ENCODE assay signal across 13 cellular contexts in the genomic region with DNA sequence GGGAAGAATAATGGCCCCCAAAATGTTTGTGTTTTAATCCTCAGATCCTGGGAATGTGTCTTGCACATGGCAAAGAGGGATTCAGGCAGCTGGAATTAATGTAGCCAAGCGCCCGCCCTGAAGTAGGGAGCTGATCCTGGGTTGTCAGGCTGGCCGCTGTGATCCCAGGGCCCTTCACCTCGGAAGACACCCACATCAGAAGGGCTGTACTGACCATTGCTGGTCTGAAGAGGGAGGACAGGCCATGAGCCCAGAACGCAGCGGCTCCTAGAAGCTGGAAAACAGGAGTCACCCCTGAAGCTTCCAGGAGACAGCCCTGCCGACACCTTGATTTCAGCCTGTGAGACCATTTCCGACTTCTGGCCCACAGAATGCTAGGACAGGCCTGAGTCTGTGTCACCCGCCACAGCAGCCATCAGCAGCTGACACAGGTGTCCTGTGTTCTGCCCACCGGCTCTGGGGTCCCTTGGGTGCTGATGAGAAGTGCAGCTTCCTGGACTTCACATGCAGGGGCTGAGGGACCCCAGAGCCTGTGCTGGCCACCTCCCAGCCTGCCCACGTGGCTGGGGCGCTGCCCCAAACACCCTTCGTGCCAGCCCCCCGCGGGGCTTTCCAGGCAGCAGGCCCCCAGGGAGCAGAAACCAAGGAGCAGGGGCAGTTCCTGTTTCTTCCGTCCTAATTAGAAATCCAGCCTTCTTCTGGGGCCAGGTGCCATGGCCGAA.
"Had no signal": no experiment of that assay in that cellular context is flagged by ENCODE, and none has a peak within 500 bp of the region (broad histone marks: within the 10 kb centered on the region; RNA-seq: fewer than 3 reads in every experiment).

No MANE protein-coding gene starts in this region.

- H3K27ac Mint-ChIP-seq: activated naive CD8-positive, alpha-beta T cell treated with anti-CD3 and anti-CD28 coated beads, Interleukin-2, amount 50 U/mL, for 24 hours; stimulated activated effector memory CD8-positive, alpha-beta T cell treated with anti-CD3 and anti-CD28 coated beads, Interleukin-12 subunit alpha, Interleukin-12 subunit beta, amount 100 ng/mL, for 72 hours; WTC11 had no signal

- H3K9me3 Mint-ChIP-seq: activated naive CD8-positive, alpha-beta T cell treated with anti-CD3 and anti-CD28 coated beads, Interleukin-2, amount 50 U/mL, for 24 hours; neural crest cell; stimulated activated effector memory CD8-positive, alpha-beta T cell treated with anti-CD3 and anti-CD28 coated beads, Interleukin-12 subunit alpha, Interleukin-12 subunit beta, amount 100 ng/mL, for 72 hours had no signal

- H3K27me3 ChIP-seq: ascending aorta had no signal

- H3K36me3 Mint-ChIP-seq: type B pancreatic cell, WTC11 had no signal

- ATAC-seq: activated naive CD8-positive, alpha-beta T cell treated with anti-CD3 and anti-CD28 coated beads, Interleukin-2, amount 50 U/mL, for 24 hours; stimulated activated effector memory CD8-positive, alpha-beta T cell treated with anti-CD3 and anti-CD28 coated beads, Interleukin-12 subunit alpha, Interleukin-12 subunit beta, amount 100 ng/mL, for 72 hours; WTC11 had no signal

- H3K4me3 Mint-ChIP-seq: activated naive CD8-positive, alpha-beta T cell treated with anti-CD3 and anti-CD28 coated beads, Interleukin-2, amount 50 U/mL, for 24 hours; neural crest cell; stimulated activated effector memory CD8-positive, alpha-beta T cell treated with anti-CD3 and anti-CD28 coated beads, Interleukin-12 subunit alpha, Interleukin-12 subunit beta, amount 100 ng/mL, for 72 hours; type B pancreatic cell; WTC11 had no signal

- H3K4me3 ChIP-seq: ascending aorta, heart left ventricle had no signal

- H3K27ac ChIP-seq: ascending aorta, heart left ventricle, parathyroid adenoma had no signal

- DNase-seq: activated CD4-positive, alpha-beta T cell treated with anti-CD3 and anti-CD28 coated beads for 48 hours; activated naive CD4-positive, alpha-beta T cell; activated naive CD8-positive, alpha-beta T cell treated with anti-CD3 and anti-CD28 coated beads, Interleukin-2, amount 50 U/mL, for 24 hours; small intestine; T-helper 1 cell had no signal

- H3K4me1 Mint-ChIP-seq: activated naive CD8-positive, alpha-beta T cell treated with anti-CD3 and anti-CD28 coated beads, Interleukin-2, amount 50 U/mL, for 24 hours had no signal

- H3K9me3 ChIP-seq: ascending aorta, heart left ventricle, SK-N-SH had no signal

- H3K36me3 ChIP-seq: ascending aorta, heart left ventricle had no signal

- H3K4me1 ChIP-seq: ascending aorta, parathyroid adenoma had no signal
